Comparison of ENCODE assay signal across 12 cellular contexts in genomic region chr10:110505130-110505815, GRCh38. TPM values are rescaled to one million over a fixed set of nuclear protein-coding genes. Genes with fewer than 3 reads are reported as not detected.
A peak's percentile ranks its signal among the peaks of the same experiment; 100 is the strongest.
DNase-seq lines count a peak whose midpoint lies in the region; ATAC-seq, FAIRE-seq and TF ChIP-seq lines count a peak whose summit lies in the region.
"Had no signal": no experiment of that assay in that cellular context is flagged by ENCODE, and none has a peak within 500 bp of the region (broad histone marks: within the 10 kb centered on the region; RNA-seq: fewer than 3 reads in every experiment).

No MANE protein-coding gene starts in this region.

- H3F3A ChIP-seq in PC-3 (ENCODE audit: low read length, unreplicated experiment), result no peaks in the 10 kb centered on the region

- H3K36me3 ChIP-seq in osteoblast (ENCODE audit: insufficient read depth, low read length), result peaks cover 54% of the 10 kb centered on the region
- H3K36me3 ChIP-seq in PC-3 (ENCODE audit: low read depth, low read length), result peaks cover 98% of the 10 kb centered on the region
- H3K36me3 ChIP-seq: prostate gland had no signal

- no peak for ATAC-seq in PC-3

- no peaks in the 10 kb centered on the region for H3K27me3 ChIP-seq in osteoblast (ENCODE audit: insufficient read depth, low read length)
- no peaks in the 10 kb centered on the region for H3K27me3 ChIP-seq in PC-3 (ENCODE audit: low read length)

- H2AFZ ChIP-seq in osteoblast (ENCODE audit: low read length) (no peak overlapping the region), PC-3 (ENCODE audit: low read length) (no peak overlapping the region)

- H3K36me3 Mint-ChIP-seq in CD14-positive monocyte, result peaks cover 26 to 65% of the 10 kb centered on the region in 2 donors

- H3K9me2 ChIP-seq in PC-3 (replicated peaks; ENCODE audit: low read length), result no peaks in the 10 kb centered on the region

- no peak overlapping the region for H3K9ac ChIP-seq in PC-3 (ENCODE audit: low read length)

- peak overlapping the region; percentile 35 to 97 (median 94) for H3K27ac Mint-ChIP-seq in CD14-positive monocyte

- POLR2A ChIA-PET in PC-3 (lab: Charles Lee; ENCODE audit: unreplicated experiment), result no interaction called here

- DNase-seq in CD14-positive monocyte (ENCODE audit: low spot score), result no peak
- DNase-seq in GM12891 (ENCODE audit: insufficient read length, low spot score), result no peak
- peak; percentile 62 for DNase-seq in cerebellum (ENCODE audit: low spot score)
- no peak for DNase-seq in osteoblast (ENCODE audit: insufficient read length, low spot score, missing footprints)
- DNase-seq in NCI-H1694 (lab: John Stamatoyannopoulos, UW), result no peak
- DNase-seq in PC-3, result no peak
- DNase-seq in KBM-7, result no peak
- DNase-seq: DMS53, kidney glomerular epithelial cell, NCI-H1417 treated with DMSO at 0.1 percent for 48 hours, NCI-H774 had no signal

- peak; percentile 45; the same call in 1 of the 2 replicates for TF ChIP-seq POLR2A in GM12891 (IDR thresholded peaks at IDR 0.05; ENCODE audit: low read depth, low read length)

- peaks cover 0 to 2% (median 0%) of the 10 kb centered on the region in 7 donors for H3K9me3 Mint-ChIP-seq in CD14-positive monocyte

- H3K79me2 ChIP-seq in osteoblast (ENCODE audit: insufficient read depth, low read length), result peaks cover 96% of the 10 kb centered on the region
- H3K79me2 ChIP-seq in PC-3 (ENCODE audit: low read length), result peaks cover 94% of the 10 kb centered on the region

- peaks cover 10 to 14% (median 13%) of the 10 kb centered on the region in 3 donors for H3K27me3 Mint-ChIP-seq in CD14-positive monocyte (ENCODE audit: low read depth in 3 of 3)

- FAIRE-seq in GM12891 (lab: Jason Lieb, UNC), result no peak

- in situ Hi-C loops in KBM-7 (cut with MboI; ENCODE audit: low pct_unique_long_range_greater_than_20kb, low sequenced_read_pairs), result no loop called here

- H4K20me1 ChIP-seq in osteoblast (ENCODE audit: insufficient read depth, low read length) (peaks cover 4% of the 10 kb centered on the region), PC-3 (ENCODE audit: low read length) (peaks cover 100% of the 10 kb centered on the region)

- peak overlapping the region; percentile 78 for H3K27ac ChIP-seq in osteoblast (ENCODE audit: low read depth, low read length)
- H3K27ac ChIP-seq in PC-3 (ENCODE audit: low read length), result no peak overlapping the region

- no peak overlapping the region for H3K4me2 ChIP-seq in osteoblast (ENCODE audit: insufficient read depth, low read length)
- no peak overlapping the region for H3K4me2 ChIP-seq in PC-3 (ENCODE audit: low read length)

- TF ChIP-seq CTCF in CD14-positive monocyte (IDR thresholded peaks at IDR 0.05) (no peak), osteoblast (IDR thresholded peaks at IDR 0.05; ENCODE audit: extremely low read depth, low read depth, low read length) (no peak), PC-3 (conservative IDR thresholded peaks at IDR 0.05; ENCODE audit: low read depth, low read length) (no peak)

- intact Hi-C loops in CD14-positive monocyte (cut with micrococcal nuclease), result loop anchor here in 1 of 2 donors (10.0 kb wide), 1 partner anchor 430 kb away; no protein-coding TSS in a partner anchor
- intact Hi-C loops in PC-3 (cut with micrococcal nuclease), result no loop called here

- H3K4me1 Mint-ChIP-seq in CD14-positive monocyte, result peaks cover 74% of the 10 kb centered on the region

- H3K4me1 ChIP-seq in osteoblast (ENCODE audit: insufficient read depth, low read length), result peaks cover 59% of the 10 kb centered on the region
- peaks cover 36% of the 10 kb centered on the region for H3K4me1 ChIP-seq in PC-3 (ENCODE audit: insufficient read depth, low read length)
- H3K4me1 ChIP-seq: prostate gland had no signal

- BruUV-seq in PC-3 (replicated peaks; lab: Mats Ljungman, UMichigan), result no TSS peak

- H3K4me3 ChIP-seq in osteoblast (ENCODE audit: insufficient read depth, low read length) (no peak overlapping the region), PC-3 (ENCODE audit: low read length) (no peak overlapping the region)
- H3K4me3 ChIP-seq: prostate gland had no signal

- CTCF ChIA-PET in PC-3 (lab: Charles Lee), result no interaction called here

- H3K4me3 Mint-ChIP-seq in CD14-positive monocyte, result peak overlapping the region in 1 of 2 donors; percentile 9

- H3K9me3 ChIP-seq in osteoblast (ENCODE audit: low read depth, low read length) (no peaks in the 10 kb centered on the region), PC-3 (ENCODE audit: low read length) (no peaks in the 10 kb centered on the region)
- H3K9me3 ChIP-seq: prostate gland had no signal

TF ChIP-seq in GM12891, 5 proteins besides CTCF, POLR2A, EP300 and RAD21:
- TF ChIP-seq SPI1 (IDR thresholded peaks at IDR 0.05; ENCODE audit: low read depth, low read length) (no peak), POU2F2 (IDR thresholded peaks at IDR 0.05; ENCODE audit: low read depth, low read length) (no peak), PAX5 (IDR thresholded peaks at IDR 0.05; ENCODE audit: insufficient read depth, low read length, severe bottlenecking) (no peak), POLR2AphosphoS5 (IDR thresholded peaks at IDR 0.05; ENCODE audit: low read depth, low read length) (no peak), TAF1 (IDR thresholded peaks at IDR 0.05; ENCODE audit: low read depth, low read length) (no peak)

RNA-seq across cellular contexts. Expression of gene DUSP5, which starts 7.6 kb away (rescaled TPM):
- polyA plus RNA-seq in CD14-positive monocyte, result 1 to 10 TPM; 2.0 to 3.9 TPM
- polyA plus RNA-seq in GM12891 (2012; ENCODE audit: low read depth, missing spikeins), result 60.6 TPM
- 7.4 TPM for total RNA-seq in cerebellum
- 8.5 and 10.1 TPM in 2 replicates for total RNA-seq in osteoblast
- 205 and 206 TPM in 2 replicates for total RNA-seq in PC-3 (2014; rRNA removed)

Comparison
In these comparisons a context has a peak if more than half of its experiments do, and no peak if none do; other contexts are left out.
1. RNA of gene DUSP5, which starts 7.6 kb away (total RNA-seq): 205 to 206 TPM in PC-3; 8.5 to 10.1 TPM in osteoblast and 7.4 TPM in cerebellum (single experiment); every median in the first group is over 10 times any median in the second.